In the genomic region with DNA sequence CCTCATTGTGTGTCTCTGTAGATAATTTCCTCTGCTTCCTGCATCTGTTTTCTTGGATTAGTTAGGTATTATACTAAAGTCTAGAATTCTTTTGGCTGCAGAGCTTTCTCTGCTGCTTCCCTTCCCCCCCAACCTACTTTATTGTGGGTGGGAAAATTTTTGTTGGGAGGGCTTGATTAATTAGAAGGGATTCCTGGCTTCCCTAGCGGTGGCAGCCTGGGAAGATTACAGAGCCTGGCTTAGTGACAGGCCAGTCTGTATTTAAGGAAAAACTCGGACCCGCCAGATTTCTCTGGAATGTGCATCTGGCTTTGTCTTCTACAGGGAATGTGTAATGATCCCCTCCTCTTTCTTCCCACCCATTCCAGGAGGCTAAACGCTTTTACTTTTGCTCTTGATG, we compare ENCODE assay signal across 18 cellular contexts. TPM values are rescaled to one million over a fixed set of nuclear protein-coding genes. Genes with fewer than 3 reads are reported as not detected.
DNase-seq lines count a peak whose midpoint lies in the region; ATAC-seq and TF ChIP-seq lines count a peak whose summit lies in the region.
"Had no signal": no experiment of that assay in that cellular context is flagged by ENCODE, and none has a peak within 500 bp of the region (broad histone marks: within the 10 kb centered on the region; RNA-seq: fewer than 3 reads in every experiment).

No MANE protein-coding gene starts in this region.

- H2BK5ac ChIP-seq in trophoblast cell (ENCODE audit: low read depth, low read length, poor library complexity), result peak overlapping the region; percentile 59

- intact Hi-C loops in left ventricle myocardium inferior (cut with micrococcal nuclease) (loop anchor here (10.0 kb wide), 1 partner anchor 1078 kb away; no protein-coding TSS in a partner anchor), left lung (cut with DNase I) (no loop called here), mucosa of descending colon (cut with DNase I, micrococcal nuclease) (loop anchor here in 1 of 2 donors (10.0 kb wide), 1 partner anchor 78 kb away; no protein-coding TSS in a partner anchor)

- no peak overlapping the region for H3K14ac ChIP-seq in trophoblast cell (ENCODE audit: low read length)

- no peak overlapping the region for H3K23ac ChIP-seq in trophoblast cell (ENCODE audit: low read length)

- peaks cover 10% of the 10 kb centered on the region for H3K79me1 ChIP-seq in trophoblast cell (ENCODE audit: low read length)

- H4K91ac ChIP-seq in trophoblast cell (ENCODE audit: low read depth, low read length), result no peak overlapping the region

- H3K4me1 ChIP-seq in left ventricle myocardium inferior (peaks cover 39% of the 10 kb centered on the region), trophoblast cell (ENCODE audit: control insufficient read depth in 1 of 2, insufficient read depth in 2 of 2, low read length in 2 of 2) (peaks cover 9 to 15% of the 10 kb centered on the region in 2 experiments), left lung (peaks cover 5 to 57% of the 10 kb centered on the region in 2 donors), mucosa of descending colon (ENCODE audit: low read depth) (no peaks in the 10 kb centered on the region)
- H3K4me1 ChIP-seq: foreskin keratinocyte had no signal

- H3K9ac ChIP-seq in trophoblast cell (ENCODE audit: low read length), result no peak overlapping the region

- H4K8ac ChIP-seq in trophoblast cell (ENCODE audit: low read depth, low read length), result no peak overlapping the region

- peak overlapping the region; percentile 43 for H3K4me2 ChIP-seq in trophoblast cell (ENCODE audit: low read length)

- H3K79me2 ChIP-seq in trophoblast cell (ENCODE audit: control insufficient read depth, insufficient read depth, low read length, poor library complexity), result no peaks in the 10 kb centered on the region

- no peaks in the 10 kb centered on the region for H3K36me3 ChIP-seq in H7 (replicated peaks; ENCODE audit: control insufficient read depth, insufficient read depth, low read length)
- H3K36me3 ChIP-seq in left ventricle myocardium inferior, result no peaks in the 10 kb centered on the region
- H3K36me3 ChIP-seq in trophoblast cell (ENCODE audit: control insufficient read depth in 1 of 2, insufficient read depth in 2 of 2, low read length in 2 of 2), result peaks cover 0 to 1% of the 10 kb centered on the region in 2 experiments
- H3K36me3 ChIP-seq in left lung, result no peaks in the 10 kb centered on the region
- no peaks in the 10 kb centered on the region for H3K36me3 ChIP-seq in mucosa of descending colon (ENCODE audit: low read depth)
- H3K36me3 ChIP-seq: BE2C had no signal

- TF ChIP-seq CTCF in astrocyte of the cerebellum (IDR thresholded peaks at IDR 0.05; ENCODE audit: low read depth, low read length, missing control alignments) (no peak), left ventricle myocardium inferior (IDR thresholded peaks at IDR 0.05; ENCODE audit: borderline replicate concordance) (no peak), left lung (IDR thresholded peaks at IDR 0.05) (no peak), mucosa of descending colon (IDR thresholded peaks at IDR 0.05) (no peak)

- H2BK120ac ChIP-seq in trophoblast cell (ENCODE audit: insufficient read depth, low read length, poor library complexity), result no peak overlapping the region

- H3K9me3 ChIP-seq in left ventricle myocardium inferior (replicated peaks), result no peaks in the 10 kb centered on the region
- no peaks in the 10 kb centered on the region for H3K9me3 ChIP-seq in trophoblast cell (ENCODE audit: insufficient read depth, low read depth, low read length)
- H3K9me3 ChIP-seq in left lung, result no peaks in the 10 kb centered on the region
- H3K9me3 ChIP-seq in mucosa of descending colon, result no peaks in the 10 kb centered on the region
- H3K9me3 ChIP-seq: BE2C had no signal

- in situ Hi-C loops in astrocyte of the cerebellum (cut with HindIII; ENCODE audit: low sequenced_read_pairs), result no loop called here

- ATAC-seq in left lung (no peak), mucosa of descending colon (no peak), HG03469 (IDR thresholded peaks at IDR 0.05; ENCODE audit: unreplicated experiment) (no peak)
- ATAC-seq: foreskin keratinocyte, left lobe of liver, T-cell had no signal

- no peak overlapping the region for H3K4ac ChIP-seq in trophoblast cell (ENCODE audit: low read depth, low read length)

- WGBS in trophoblast cell (ENCODE audit: extremely low coverage, insufficient coverage, insufficient read length), result no CpG with 5 or more reads among the region's 4 CpGs

- H3K27ac ChIP-seq in left ventricle myocardium inferior (replicated peaks) (peak overlapping the region; percentile 68), trophoblast cell (ENCODE audit: low read depth, low read length) (peak overlapping the region; percentile 90), left lung (peak overlapping the region in 1 of 2 donors; percentile 11)
- H3K27ac ChIP-seq: foreskin keratinocyte had no signal

- DNase-seq in H7 (peak; percentile 21), astrocyte of the cerebellum (ENCODE audit: low read depth) (peak; percentile 52), left ventricle myocardium inferior (no peak), trophoblast cell (no peak), left lung (no peak), mucosa of descending colon (no peak)
- DNase-seq in activated naive CD4-positive, alpha-beta T cell treated with anti-CD3 and anti-CD28 coated beads, Interleukin-2, amount 50 U/mL, for 16 hours, result no peak
- DNase-seq: activated CD4-positive, alpha-beta T cell treated with anti-CD3 and anti-CD28 coated beads, Interleukin-2, amount 10 ng/mL, durations not matched to agents 7 days and 5 days; activated effector memory CD4-positive, alpha-beta T cell treated with anti-CD3 and anti-CD28 coated beads, Interleukin-2, amount 50 U/mL, for 16 hours; BE2C; cerebellar nuclear complex; foreskin keratinocyte; KBM-7; NCI-H2081; posterior cingulate gyrus; T-cell had no signal

- no peak overlapping the region for H2BK12ac ChIP-seq in trophoblast cell (ENCODE audit: low read length)

- H3K18ac ChIP-seq in trophoblast cell (ENCODE audit: low read length), result no peak overlapping the region

- H3K27me3 ChIP-seq in H7 (ENCODE audit: control insufficient read depth, insufficient read depth, low read length), result no peaks in the 10 kb centered on the region
- no peaks in the 10 kb centered on the region for H3K27me3 ChIP-seq in left ventricle myocardium inferior (ENCODE audit: low read depth)
- no peaks in the 10 kb centered on the region for H3K27me3 ChIP-seq in trophoblast cell (ENCODE audit: insufficient read depth, low read length)
- no peaks in the 10 kb centered on the region for H3K27me3 ChIP-seq in left lung
- H3K27me3 ChIP-seq: BE2C, foreskin keratinocyte had no signal

- H3K4me3 ChIP-seq in H7 (ENCODE audit: insufficient read depth, low read depth, low read length) (no peak overlapping the region), astrocyte of the cerebellum (ENCODE audit: low read depth, low read length) (no peak overlapping the region), left ventricle myocardium inferior (peak overlapping the region; percentile 24), trophoblast cell (ENCODE audit: low read depth, low read length) (no peak overlapping the region), left lung (no peak overlapping the region), mucosa of descending colon (no peak overlapping the region)

- no peak overlapping the region for H2AFZ ChIP-seq in trophoblast cell (ENCODE audit: insufficient read depth, low read length, poor library complexity)

- no peak overlapping the region for H4K12ac ChIP-seq in trophoblast cell (ENCODE audit: low read depth, low read length)

- H2AK5ac ChIP-seq in trophoblast cell (ENCODE audit: low read length), result no peak overlapping the region

RNA-seq across cellular contexts. Expression of gene SLX4IP, which starts 31.2 kb away (rescaled TPM):
- total RNA-seq in H7 (2014; rRNA removed; shearing (Covaris generic)), result 3.9 TPM in 2 replicates
- 3.1 TPM for total RNA-seq in left ventricle myocardium inferior
- polyA plus RNA-seq in trophoblast cell (2013), result 2.7 and 3.0 TPM in 2 replicates
- total RNA-seq in left lung, result 1 to 10 TPM; 6.0 to 6.9 TPM
- 1 to 10 TPM; 5.7 to 9.7 (median 7.7) TPM for total RNA-seq in mucosa of descending colon

RNA-seq across cellular contexts. Expression of gene MKKS, which starts 32.3 kb away (rescaled TPM):
- 14.6 and 16.7 TPM in 2 replicates for total RNA-seq in H7 (2014; rRNA removed; shearing (Covaris generic))
- total RNA-seq in left ventricle myocardium inferior, result 28.3 TPM
- 7.3 and 7.7 TPM in 2 replicates for polyA plus RNA-seq in trophoblast cell (2013)
- total RNA-seq in left lung, result 10 to 100 TPM; 13.8 to 19.2 TPM
- total RNA-seq in mucosa of descending colon, result 10 to 100 TPM; 21.1 to 30.0 (median 28.2) TPM

Comparison
In these comparisons a context has a peak if more than half of its experiments do, and no peak if none do; other contexts are left out.
1. DNase-seq: peak in H7 (single experiment) and astrocyte of the cerebellum (single experiment); none in left ventricle myocardium inferior (single experiment), trophoblast cell (0 of 2), left lung (0 of 2), activated naive CD4-positive, alpha-beta T cell treated with anti-CD3 and anti-CD28 coated beads, Interleukin-2, amount 50 U/mL, for 16 hours (single experiment) and mucosa of descending colon (0 of 3).